1 cellular context compared by ENCODE assay signal in the genomic region with DNA sequence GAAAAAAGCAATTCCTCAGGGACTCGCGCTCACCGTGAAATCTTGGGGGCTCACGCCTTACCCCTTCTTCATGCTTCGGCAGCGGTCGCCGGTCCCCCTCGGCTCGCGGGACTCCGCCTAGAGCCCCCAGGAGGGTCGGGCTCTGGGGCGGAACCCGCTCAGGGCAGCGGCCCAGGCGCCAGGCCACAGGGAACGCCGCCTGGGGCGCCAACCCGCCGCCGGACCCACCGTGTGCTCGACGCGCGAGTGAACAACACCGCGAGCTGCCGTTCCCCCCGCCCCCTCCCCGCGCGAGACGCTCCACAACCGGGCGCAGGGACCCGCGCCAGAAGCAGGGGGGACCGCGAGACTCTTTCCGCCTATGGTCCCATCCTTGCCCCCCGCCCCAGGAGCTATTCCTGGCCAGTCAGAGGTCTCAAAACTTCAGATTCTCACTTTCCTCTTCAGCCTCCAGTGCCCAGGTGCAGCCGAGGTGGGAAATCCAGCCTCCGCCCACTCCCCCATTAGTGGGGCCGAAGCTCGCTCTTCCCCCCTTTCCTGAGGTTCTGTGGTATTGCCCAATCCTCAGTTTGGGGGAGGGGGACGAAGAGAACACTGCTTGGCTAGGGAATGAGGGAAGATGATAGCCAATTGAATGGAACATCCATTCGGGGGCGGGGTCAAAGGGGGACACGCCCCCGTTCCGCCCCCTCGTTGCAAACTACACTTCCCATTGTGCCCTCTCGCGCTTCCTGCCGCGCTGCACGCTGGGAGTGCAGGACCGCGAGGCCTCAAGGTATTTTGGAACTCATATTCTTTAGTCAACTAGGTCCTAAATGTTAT.
A peak's percentile ranks its signal among the peaks of the same experiment; 100 is the strongest.
TF ChIP-seq lines count a peak whose summit lies in the region.

A gene (minus strand): TSS at position 265 of the 822 bp plus-strand sequence. CDS start 52,069 bp downstream, outside the sequence.

TF ChIP-seq in HepG2, 621 proteins besides CTCF, POLR2A, EP300 and RAD21 (continued from another document and continues in another):
- TF ChIP-seq, protein P1, sequence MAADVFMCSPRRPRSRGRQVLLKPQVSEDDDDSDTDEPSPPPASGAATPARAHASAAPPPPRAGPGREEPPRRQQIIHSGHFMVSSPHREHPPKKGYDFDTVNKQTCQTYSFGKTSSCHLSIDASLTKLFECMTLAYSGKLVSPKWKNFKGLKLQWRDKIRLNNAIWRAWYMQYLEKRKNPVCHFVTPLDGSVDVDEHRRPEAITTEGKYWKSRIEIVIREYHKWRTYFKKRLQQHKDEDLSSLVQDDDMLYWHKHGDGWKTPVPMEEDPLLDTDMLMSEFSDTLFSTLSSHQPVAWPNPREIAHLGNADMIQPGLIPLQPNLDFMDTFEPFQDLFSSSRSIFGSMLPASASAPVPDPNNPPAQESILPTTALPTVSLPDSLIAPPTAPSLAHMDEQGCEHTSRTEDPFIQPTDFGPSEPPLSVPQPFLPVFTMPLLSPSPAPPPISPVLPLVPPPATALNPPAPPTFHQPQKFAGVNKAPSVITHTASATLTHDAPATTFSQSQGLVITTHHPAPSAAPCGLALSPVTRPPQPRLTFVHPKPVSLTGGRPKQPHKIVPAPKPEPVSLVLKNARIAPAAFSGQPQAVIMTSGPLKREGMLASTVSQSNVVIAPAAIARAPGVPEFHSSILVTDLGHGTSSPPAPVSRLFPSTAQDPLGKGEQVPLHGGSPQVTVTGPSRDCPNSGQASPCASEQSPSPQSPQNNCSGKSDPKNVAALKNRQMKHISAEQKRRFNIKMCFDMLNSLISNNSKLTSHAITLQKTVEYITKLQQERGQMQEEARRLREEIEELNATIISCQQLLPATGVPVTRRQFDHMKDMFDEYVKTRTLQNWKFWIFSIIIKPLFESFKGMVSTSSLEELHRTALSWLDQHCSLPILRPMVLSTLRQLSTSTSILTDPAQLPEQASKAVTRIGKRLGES (CRISPR knock-in tag; IDR thresholded peaks at IDR 0.05; ENCODE audit: borderline replicate concordance), result no peak
- TF ChIP-seq, protein P2, sequence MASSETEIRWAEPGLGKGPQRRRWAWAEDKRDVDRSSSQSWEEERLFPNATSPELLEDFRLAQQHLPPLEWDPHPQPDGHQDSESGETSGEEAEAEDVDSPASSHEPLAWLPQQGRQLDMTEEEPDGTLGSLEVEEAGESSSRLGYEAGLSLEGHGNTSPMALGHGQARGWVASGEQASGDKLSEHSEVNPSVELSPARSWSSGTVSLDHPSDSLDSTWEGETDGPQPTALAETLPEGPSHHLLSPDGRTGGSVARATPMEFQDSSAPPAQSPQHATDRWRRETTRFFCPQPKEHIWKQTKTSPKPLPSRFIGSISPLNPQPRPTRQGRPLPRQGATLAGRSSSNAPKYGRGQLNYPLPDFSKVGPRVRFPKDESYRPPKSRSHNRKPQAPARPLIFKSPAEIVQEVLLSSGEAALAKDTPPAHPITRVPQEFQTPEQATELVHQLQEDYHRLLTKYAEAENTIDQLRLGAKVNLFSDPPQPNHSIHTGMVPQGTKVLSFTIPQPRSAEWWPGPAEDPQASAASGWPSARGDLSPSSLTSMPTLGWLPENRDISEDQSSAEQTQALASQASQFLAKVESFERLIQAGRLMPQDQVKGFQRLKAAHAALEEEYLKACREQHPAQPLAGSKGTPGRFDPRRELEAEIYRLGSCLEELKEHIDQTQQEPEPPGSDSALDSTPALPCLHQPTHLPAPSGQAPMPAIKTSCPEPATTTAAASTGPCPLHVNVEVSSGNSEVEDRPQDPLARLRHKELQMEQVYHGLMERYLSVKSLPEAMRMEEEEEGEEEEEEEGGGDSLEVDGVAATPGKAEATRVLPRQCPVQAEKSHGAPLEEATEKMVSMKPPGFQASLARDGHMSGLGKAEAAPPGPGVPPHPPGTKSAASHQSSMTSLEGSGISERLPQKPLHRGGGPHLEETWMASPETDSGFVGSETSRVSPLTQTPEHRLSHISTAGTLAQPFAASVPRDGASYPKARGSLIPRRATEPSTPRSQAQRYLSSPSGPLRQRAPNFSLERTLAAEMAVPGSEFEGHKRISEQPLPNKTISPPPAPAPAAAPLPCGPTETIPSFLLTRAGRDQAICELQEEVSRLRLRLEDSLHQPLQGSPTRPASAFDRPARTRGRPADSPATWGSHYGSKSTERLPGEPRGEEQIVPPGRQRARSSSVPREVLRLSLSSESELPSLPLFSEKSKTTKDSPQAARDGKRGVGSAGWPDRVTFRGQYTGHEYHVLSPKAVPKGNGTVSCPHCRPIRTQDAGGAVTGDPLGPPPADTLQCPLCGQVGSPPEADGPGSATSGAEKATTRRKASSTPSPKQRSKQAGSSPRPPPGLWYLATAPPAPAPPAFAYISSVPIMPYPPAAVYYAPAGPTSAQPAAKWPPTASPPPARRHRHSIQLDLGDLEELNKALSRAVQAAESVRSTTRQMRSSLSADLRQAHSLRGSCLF (CRISPR knock-in tag; IDR thresholded peaks at IDR 0.05; ENCODE audit: borderline replicate concordance), result no peak
- TF ChIP-seq XBP1 (CRISPR knock-in tag; IDR thresholded peaks at IDR 0.05) (no peak), HMG20B (CRISPR knock-in tag; conservative IDR thresholded peaks at IDR 0.05) (no peak), FOXA1 (IDR thresholded peaks at IDR 0.05) (no peak), FOXA1 (CRISPR knock-in tag; IDR thresholded peaks at IDR 0.05) (no peak), ZNF20 (CRISPR knock-in tag; IDR thresholded peaks at IDR 0.05) (no peak), RCOR2 (CRISPR knock-in tag; IDR thresholded peaks at IDR 0.05) (no peak), FIP1L1 (IDR thresholded peaks at IDR 0.05; ENCODE audit: borderline replicate concordance, insufficient read depth, low read depth, low read length) (no peak), CEBPB (IDR thresholded peaks at IDR 0.05; ENCODE audit: borderline replicate concordance, low read depth, low read length) (peak; percentile 98)
- TF ChIP-seq, protein P3, sequence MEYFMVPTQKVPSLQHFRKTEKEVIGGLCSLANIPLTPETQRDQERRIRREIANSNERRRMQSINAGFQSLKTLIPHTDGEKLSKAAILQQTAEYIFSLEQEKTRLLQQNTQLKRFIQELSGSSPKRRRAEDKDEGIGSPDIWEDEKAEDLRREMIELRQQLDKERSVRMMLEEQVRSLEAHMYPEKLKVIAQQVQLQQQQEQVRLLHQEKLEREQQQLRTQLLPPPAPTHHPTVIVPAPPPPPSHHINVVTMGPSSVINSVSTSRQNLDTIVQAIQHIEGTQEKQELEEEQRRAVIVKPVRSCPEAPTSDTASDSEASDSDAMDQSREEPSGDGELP (IDR thresholded peaks at IDR 0.05; ENCODE audit: borderline replicate concordance, low read depth), result no peak
- TF ChIP-seq, protein P4, sequence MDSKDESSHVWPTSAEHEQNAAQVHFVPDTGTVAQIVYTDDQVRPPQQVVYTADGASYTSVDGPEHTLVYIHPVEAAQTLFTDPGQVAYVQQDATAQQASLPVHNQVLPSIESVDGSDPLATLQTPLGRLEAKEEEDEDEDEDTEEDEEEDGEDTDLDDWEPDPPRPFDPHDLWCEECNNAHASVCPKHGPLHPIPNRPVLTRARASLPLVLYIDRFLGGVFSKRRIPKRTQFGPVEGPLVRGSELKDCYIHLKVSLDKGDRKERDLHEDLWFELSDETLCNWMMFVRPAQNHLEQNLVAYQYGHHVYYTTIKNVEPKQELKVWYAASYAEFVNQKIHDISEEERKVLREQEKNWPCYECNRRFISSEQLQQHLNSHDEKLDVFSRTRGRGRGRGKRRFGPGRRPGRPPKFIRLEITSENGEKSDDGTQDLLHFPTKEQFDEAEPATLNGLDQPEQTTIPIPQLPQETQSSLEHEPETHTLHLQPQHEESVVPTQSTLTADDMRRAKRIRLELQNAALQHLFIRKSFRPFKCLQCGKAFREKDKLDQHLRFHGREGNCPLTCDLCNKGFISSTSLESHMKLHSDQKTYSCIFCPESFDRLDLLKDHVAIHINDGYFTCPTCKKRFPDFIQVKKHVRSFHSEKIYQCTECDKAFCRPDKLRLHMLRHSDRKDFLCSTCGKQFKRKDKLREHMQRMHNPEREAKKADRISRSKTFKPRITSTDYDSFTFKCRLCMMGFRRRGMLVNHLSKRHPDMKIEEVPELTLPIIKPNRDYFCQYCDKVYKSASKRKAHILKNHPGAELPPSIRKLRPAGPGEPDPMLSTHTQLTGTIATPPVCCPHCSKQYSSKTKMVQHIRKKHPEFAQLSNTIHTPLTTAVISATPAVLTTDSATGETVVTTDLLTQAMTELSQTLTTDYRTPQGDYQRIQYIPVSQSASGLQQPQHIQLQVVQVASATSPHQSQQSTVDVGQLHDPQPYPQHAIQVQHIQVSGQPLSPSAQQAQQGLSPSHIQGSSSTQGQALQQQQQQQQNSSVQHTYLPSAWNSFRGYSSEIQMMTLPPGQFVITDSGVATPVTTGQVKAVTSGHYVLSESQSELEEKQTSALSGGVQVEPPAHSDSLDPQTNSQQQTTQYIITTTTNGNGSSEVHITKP (CRISPR knock-in tag; IDR thresholded peaks at IDR 0.05; ENCODE audit: low read depth), result peak; percentile 99
- TF ChIP-seq, protein P5, sequence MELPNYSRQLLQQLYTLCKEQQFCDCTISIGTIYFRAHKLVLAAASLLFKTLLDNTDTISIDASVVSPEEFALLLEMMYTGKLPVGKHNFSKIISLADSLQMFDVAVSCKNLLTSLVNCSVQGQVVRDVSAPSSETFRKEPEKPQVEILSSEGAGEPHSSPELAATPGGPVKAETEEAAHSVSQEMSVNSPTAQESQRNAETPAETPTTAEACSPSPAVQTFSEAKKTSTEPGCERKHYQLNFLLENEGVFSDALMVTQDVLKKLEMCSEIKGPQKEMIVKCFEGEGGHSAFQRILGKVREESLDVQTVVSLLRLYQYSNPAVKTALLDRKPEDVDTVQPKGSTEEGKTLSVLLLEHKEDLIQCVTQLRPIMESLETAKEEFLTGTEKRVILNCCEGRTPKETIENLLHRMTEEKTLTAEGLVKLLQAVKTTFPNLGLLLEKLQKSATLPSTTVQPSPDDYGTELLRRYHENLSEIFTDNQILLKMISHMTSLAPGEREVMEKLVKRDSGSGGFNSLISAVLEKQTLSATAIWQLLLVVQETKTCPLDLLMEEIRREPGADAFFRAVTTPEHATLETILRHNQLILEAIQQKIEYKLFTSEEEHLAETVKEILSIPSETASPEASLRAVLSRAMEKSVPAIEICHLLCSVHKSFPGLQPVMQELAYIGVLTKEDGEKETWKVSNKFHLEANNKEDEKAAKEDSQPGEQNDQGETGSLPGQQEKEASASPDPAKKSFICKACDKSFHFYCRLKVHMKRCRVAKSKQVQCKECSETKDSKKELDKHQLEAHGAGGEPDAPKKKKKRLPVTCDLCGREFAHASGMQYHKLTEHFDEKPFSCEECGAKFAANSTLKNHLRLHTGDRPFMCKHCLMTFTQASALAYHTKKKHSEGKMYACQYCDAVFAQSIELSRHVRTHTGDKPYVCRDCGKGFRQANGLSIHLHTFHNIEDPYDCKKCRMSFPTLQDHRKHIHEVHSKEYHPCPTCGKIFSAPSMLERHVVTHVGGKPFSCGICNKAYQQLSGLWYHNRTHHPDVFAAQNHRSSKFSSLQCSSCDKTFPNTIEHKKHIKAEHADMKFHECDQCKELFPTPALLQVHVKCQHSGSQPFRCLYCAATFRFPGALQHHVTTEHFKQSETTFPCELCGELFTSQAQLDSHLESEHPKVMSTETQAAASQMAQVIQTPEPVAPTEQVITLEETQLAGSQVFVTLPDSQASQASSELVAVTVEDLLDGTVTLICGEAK (IDR thresholded peaks at IDR 0.05), result no peak
- TF ChIP-seq, protein P5 (CRISPR knock-in tag; IDR thresholded peaks at IDR 0.05), result no peak; the same call in 1 of the 2 replicates
- TF ChIP-seq, protein P6, sequence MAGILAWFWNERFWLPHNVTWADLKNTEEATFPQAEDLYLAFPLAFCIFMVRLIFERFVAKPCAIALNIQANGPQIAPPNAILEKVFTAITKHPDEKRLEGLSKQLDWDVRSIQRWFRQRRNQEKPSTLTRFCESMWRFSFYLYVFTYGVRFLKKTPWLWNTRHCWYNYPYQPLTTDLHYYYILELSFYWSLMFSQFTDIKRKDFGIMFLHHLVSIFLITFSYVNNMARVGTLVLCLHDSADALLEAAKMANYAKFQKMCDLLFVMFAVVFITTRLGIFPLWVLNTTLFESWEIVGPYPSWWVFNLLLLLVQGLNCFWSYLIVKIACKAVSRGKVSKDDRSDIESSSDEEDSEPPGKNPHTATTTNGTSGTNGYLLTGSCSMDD (CRISPR knock-in tag; IDR thresholded peaks at IDR 0.05), result no peak
- TF ChIP-seq, protein P7, sequence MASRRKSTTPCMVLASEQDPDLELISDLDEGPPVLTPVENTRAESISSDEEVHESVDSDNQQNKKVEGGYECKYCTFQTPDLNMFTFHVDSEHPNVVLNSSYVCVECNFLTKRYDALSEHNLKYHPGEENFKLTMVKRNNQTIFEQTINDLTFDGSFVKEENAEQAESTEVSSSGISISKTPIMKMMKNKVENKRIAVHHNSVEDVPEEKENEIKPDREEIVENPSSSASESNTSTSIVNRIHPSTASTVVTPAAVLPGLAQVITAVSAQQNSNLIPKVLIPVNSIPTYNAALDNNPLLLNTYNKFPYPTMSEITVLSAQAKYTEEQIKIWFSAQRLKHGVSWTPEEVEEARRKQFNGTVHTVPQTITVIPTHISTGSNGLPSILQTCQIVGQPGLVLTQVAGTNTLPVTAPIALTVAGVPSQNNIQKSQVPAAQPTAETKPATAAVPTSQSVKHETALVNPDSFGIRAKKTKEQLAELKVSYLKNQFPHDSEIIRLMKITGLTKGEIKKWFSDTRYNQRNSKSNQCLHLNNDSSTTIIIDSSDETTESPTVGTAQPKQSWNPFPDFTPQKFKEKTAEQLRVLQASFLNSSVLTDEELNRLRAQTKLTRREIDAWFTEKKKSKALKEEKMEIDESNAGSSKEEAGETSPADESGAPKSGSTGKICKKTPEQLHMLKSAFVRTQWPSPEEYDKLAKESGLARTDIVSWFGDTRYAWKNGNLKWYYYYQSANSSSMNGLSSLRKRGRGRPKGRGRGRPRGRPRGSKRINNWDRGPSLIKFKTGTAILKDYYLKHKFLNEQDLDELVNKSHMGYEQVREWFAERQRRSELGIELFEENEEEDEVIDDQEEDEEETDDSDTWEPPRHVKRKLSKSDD (CRISPR knock-in tag; IDR thresholded peaks at IDR 0.05; ENCODE audit: low read depth), result no peak; the same call in 1 of the 2 replicates
